8 cellular contexts compared by ENCODE assay signal in the genomic region with DNA sequence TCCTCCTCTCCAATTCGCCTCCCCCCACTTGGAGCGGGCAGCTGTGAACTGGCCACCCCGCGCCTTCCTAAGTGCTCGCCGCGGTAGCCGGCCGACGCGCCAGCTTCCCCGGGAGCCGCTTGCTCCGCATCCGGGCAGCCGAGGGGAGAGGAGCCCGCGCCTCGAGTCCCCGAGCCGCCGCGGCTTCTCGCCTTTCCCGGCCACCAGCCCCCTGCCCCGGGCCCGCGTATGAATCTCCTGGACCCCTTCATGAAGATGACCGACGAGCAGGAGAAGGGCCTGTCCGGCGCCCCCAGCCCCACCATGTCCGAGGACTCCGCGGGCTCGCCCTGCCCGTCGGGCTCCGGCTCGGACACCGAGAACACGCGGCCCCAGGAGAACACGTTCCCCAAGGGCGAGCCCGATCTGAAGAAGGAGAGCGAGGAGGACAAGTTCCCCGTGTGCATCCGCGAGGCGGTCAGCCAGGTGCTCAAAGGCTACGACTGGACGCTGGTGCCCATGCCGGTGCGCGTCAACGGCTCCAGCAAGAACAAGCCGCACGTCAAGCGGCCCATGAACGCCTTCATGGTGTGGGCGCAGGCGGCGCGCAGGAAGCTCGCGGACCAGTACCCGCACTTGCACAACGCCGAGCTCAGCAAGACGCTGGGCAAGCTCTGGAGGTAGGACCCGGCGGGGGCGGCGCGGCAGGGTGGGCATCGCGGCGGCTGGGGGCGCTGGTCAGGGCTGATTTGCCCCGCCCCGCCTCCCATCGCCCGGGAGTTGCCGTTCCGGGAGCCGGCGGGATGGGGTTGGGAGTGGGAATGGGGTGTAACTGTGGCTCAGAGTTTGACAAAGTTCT. TPM values are rescaled to one million over a fixed set of nuclear protein-coding genes. Genes with fewer than 3 reads are reported as not detected.
DNase-seq lines count a peak whose midpoint lies in the region; ATAC-seq and TF ChIP-seq lines count a peak whose summit lies in the region.

No MANE protein-coding gene starts in this region.

- H3K4me3 Mint-ChIP-seq in brain = peak overlapping the region; percentile 91 to 96 (median 94)

- H3K4me1 Mint-ChIP-seq in brain = peaks cover 66% of the 10 kb centered on the region

- H3K27me3 ChIP-seq in HUES6 (ENCODE audit: control insufficient read depth, insufficient read depth, low read length) (peaks cover 77% of the 10 kb centered on the region), suprapubic skin (peaks cover 77% of the 10 kb centered on the region)

- H3K4me3 ChIP-seq in AG10803 (ENCODE audit: low read length) = peak overlapping the region; percentile 85
- peak overlapping the region; percentile 79 for H3K4me3 ChIP-seq in HUES6 (ENCODE audit: low read depth, low read length)
- H3K4me3 ChIP-seq in suprapubic skin = peak overlapping the region; percentile 61

- H3K9ac ChIP-seq in HUES6 (ENCODE audit: low read length) = peak overlapping the region; percentile 77

- peaks cover 30% of the 10 kb centered on the region for H3K36me3 Mint-ChIP-seq in brain

- peaks cover 0 to 18% (median 10%) of the 10 kb centered on the region in 5 experiments for H3K9me3 Mint-ChIP-seq in brain

- no peak for TF ChIP-seq POLR2A in suprapubic skin (IDR thresholded peaks at IDR 0.05)

- H3K27ac ChIP-seq in HUES6 (ENCODE audit: low read depth, low read length) (no peak overlapping the region; the same call in 1 of the 2 replicates), suprapubic skin (peak overlapping the region; percentile 77)

- H3K27ac Mint-ChIP-seq in brain = peak overlapping the region; percentile 97 to 98 (median 97)

- H3K9me3 ChIP-seq in HUES6 (ENCODE audit: control insufficient read depth, insufficient read depth, low read depth, low read length) (no peaks in the 10 kb centered on the region), suprapubic skin (no peaks in the 10 kb centered on the region)

- WGBS in suprapubic skin = under 1% methylated on average over 34 of the region's 88 CpGs

- no peak for TF ChIP-seq EP300 in suprapubic skin (IDR thresholded peaks at IDR 0.05)

- H3K4me1 ChIP-seq in HUES6 (ENCODE audit: control insufficient read depth, insufficient read depth, low read length) (peaks cover 48% of the 10 kb centered on the region), suprapubic skin (peaks cover 63% of the 10 kb centered on the region)

- peak; percentile 5 for ATAC-seq in GM19324 (IDR thresholded peaks at IDR 0.05; ENCODE audit: low FRiP score, unreplicated experiment)

- H3K27me3 Mint-ChIP-seq in brain = peaks cover 53% of the 10 kb centered on the region

- peaks cover 8% of the 10 kb centered on the region; the same call in 1 of the 2 replicates for H3K36me3 ChIP-seq in HUES6 (ENCODE audit: control insufficient read depth, insufficient read depth, low read length)
- peaks cover 3% of the 10 kb centered on the region for H3K36me3 ChIP-seq in suprapubic skin

- TF ChIP-seq CTCF in AG10803 (conservative IDR thresholded peaks at IDR 0.05; ENCODE audit: low read length) (no peak), brain (conservative IDR thresholded peaks at IDR 0.05) (peak in 1 of 2 experiments; percentile 35), suprapubic skin (IDR thresholded peaks at IDR 0.05) (no peak)

- DNase-seq in AG10803 (ENCODE audit: low read depth) = peak; percentile 50
- DNase-seq in kidney tubule cell (ENCODE audit: low spot score) = peak; percentile 72
- peak in 1 of 2 donors; percentile 84 for DNase-seq in suprapubic skin (ENCODE audit: low spot score in 2 of 2)
- DNase-seq in AML-193 (lab: John Stamatoyannopoulos, UW) = no peak
- no peak for DNase-seq in stimulated activated CD4-positive, alpha-beta T cell treated with anti-CD3 and anti-CD28 coated beads, Interleukin-1b, Interleukin-23, amount 100 ng/mL, for 48 hours

RNA-seq across cellular contexts. Expression of a gene that starts 0.6 kb away (rescaled TPM):
- 35.4 TPM for polyA plus RNA-seq in brain (ENCODE audit: insufficient read depth, low read depth, low replicate concordance)
- 10 to 100 TPM; 30.0 to 52.3 (median 42.9) TPM for total RNA-seq in suprapubic skin

Comparison
In these comparisons a context has a peak if more than half of its experiments do, and no peak if none do; other contexts are left out.
1. DNase-seq: peak in AG10803 (single experiment) and kidney tubule cell (single experiment); none in AML-193 (0 of 2) and stimulated activated CD4-positive, alpha-beta T cell treated with anti-CD3 and anti-CD28 coated beads, Interleukin-1b, Interleukin-23, amount 100 ng/mL, for 48 hours (single experiment).
2. Peak in every context shown above with its lines, with median percentiles within 50 percentile points of each other: H3K4me3 ChIP-seq.